Comparison of ENCODE assay signal across 8 cellular contexts in the genomic region with DNA sequence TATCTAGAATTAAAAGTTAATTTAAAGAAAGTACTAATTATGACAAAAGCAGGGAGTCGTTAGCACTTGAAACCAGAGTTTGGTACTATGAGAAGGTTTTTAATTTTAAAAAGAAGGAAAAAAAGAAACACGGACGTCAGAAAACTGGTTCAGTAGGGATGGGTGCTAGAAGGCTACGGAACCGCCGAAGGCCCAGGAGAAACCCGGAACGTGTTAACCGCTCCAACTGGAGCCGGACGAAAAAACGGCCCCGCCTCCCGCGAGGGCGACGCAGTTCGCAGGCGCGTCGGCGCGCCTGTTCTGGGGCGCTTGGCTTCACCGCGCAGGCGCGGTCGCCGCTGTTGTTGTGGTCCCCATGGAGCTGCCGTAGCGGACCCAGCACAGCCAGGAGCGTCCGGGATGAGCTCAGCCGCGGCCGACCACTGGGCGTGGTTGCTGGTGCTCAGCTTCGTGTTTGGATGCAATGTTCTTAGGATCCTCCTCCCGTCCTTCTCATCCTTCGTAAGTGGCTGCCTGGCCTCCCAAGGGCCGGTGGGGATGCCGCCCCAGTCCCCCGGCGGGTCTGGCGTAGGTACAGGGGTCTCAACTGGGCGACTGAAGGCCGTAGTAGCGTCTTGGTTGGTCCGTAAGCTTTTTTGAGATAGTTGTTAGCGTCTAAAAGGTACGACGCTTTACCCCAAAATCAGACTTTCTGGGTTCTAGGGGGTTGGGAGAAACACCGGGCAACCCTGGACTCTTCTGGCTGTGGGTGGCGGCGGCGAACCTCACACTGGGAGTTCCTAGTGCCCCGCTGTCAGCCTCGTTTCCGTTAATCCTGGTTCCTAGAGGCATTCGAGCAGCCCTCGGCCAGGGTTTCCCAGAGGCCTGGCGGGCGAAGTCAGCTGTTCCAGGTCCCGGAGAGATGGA. TPM values are rescaled to one million over a fixed set of nuclear protein-coding genes. Genes with fewer than 3 reads are reported as not detected.
DNase-seq lines count a peak whose midpoint lies in the region; ATAC-seq and TF ChIP-seq lines count a peak whose summit lies in the region.

No MANE protein-coding gene starts in this region.

- H3K4me1 Mint-ChIP-seq in type B pancreatic cell (ENCODE audit: unreplicated experiment): peaks cover 11% of the 10 kb centered on the region

- H3K27ac ChIP-seq in adipose tissue (ENCODE audit: low read depth, low read length) (peak overlapping the region; percentile 74), heart right ventricle (peak overlapping the region; percentile 38 to 94 (median 90))

- H3K4me3 ChIP-seq in GM12875 (ENCODE audit: low read depth, low read length) (peak overlapping the region; percentile 81), heart right ventricle (peak overlapping the region; percentile 63 to 95 (median 76))

- peaks cover 2% of the 10 kb centered on the region for H3K27me3 Mint-ChIP-seq in type B pancreatic cell

- H3K36me3 ChIP-seq in heart right ventricle: peaks cover 0 to under 1% (median 0%) of the 10 kb centered on the region in 9 donors

- ATAC-seq in HG02798 (IDR thresholded peaks at IDR 0.05; ENCODE audit: poor library complexity, unreplicated experiment) (peak; percentile 98), heart right ventricle (peak; percentile 99 to 100 (median 99))

- TF ChIP-seq CTCF in GM12875 (IDR thresholded peaks at IDR 0.05; ENCODE audit: borderline replicate concordance, insufficient read depth, low read depth, low read length): no peak
- no peak for TF ChIP-seq CTCF in heart right ventricle (IDR thresholded peaks at IDR 0.05)
- TF ChIP-seq CTCF in type B pancreatic cell (conservative IDR thresholded peaks at IDR 0.05): no peak

- H3K9me3 ChIP-seq in heart right ventricle: no peaks in the 10 kb centered on the region

- peak; percentile 67 for DNase-seq in NCI-H1417 treated with DMSO at 0.1 percent for 48 hours (lab: John Stamatoyannopoulos, UW)
- peak; percentile 51 to 91 for DNase-seq in SW 1271 (lab: John Stamatoyannopoulos, UW)
- peak; percentile 95 to 98 for DNase-seq in heart right ventricle
- peak; percentile 91 for DNase-seq in pons (ENCODE audit: low spot score)
- DNase-seq in type B pancreatic cell (ENCODE audit: extremely low spot score, unreplicated experiment): peak; percentile 89

- WGBS in adipose tissue, 3 donors: 0% methylated on average over 62 to 65 of the region's 65 CpGs
- WGBS in heart right ventricle, 2 donors: 0 to 1% methylated on average over 65 of the region's 65 CpGs

- H3K4me3 Mint-ChIP-seq in type B pancreatic cell: peak overlapping the region; percentile 93

- H3K9me3 Mint-ChIP-seq in type B pancreatic cell: no peaks in the 10 kb centered on the region

- intact Hi-C loops in heart right ventricle (cut with DNase I): loop anchor here in 7 of 10 donors (2.0 to 10.0 kb wide), 6 partner anchors 31 to 195 kb away; a partner anchor contains a TSS

- no peaks in the 10 kb centered on the region for H3K27me3 ChIP-seq in heart right ventricle

- peak overlapping the region; percentile 83 for H3K27ac Mint-ChIP-seq in type B pancreatic cell

- peaks cover 5% of the 10 kb centered on the region for H3K36me3 Mint-ChIP-seq in type B pancreatic cell

- H3K4me1 ChIP-seq in heart right ventricle: peaks cover 3 to 29% (median 15%) of the 10 kb centered on the region in 9 donors

RNA-seq across cellular contexts. Expression of a gene that starts 31.4 kb away (rescaled TPM):
- polyA plus RNA-seq in adipose tissue (10 to 100 TPM; 72.2 to 78.3 (median 77.0) TPM), heart right ventricle (10 to 100 TPM; 46.2 to 79.0 TPM)
- total RNA-seq in heart right ventricle (10 to 100 TPM; 49.4 to 73.6 (median 59.3) TPM), type B pancreatic cell (ENCODE audit: low replicate concordance) (466 and 479 TPM in 2 replicates)

Comparison
In these comparisons a context has a peak if more than half of its experiments do, and no peak if none do; other contexts are left out.
1. Peak in every context shown above with its lines: DNase-seq, ATAC-seq, H3K4me3 ChIP-seq and H3K27ac ChIP-seq.